In genomic region chr17:653724-654123, GRCh38 we compare ENCODE assay signal across 33 cellular contexts.
"Had no signal": no experiment of that assay in that cellular context is flagged by ENCODE, and none has a peak within 500 bp of the region (broad histone marks: within the 10 kb centered on the region; RNA-seq: fewer than 3 reads in every experiment).

No MANE protein-coding gene starts in this region.

- H3K27ac ChIP-seq: adrenal gland, ascending aorta, breast epithelium, cardiac muscle cell, esophagus squamous epithelium, WERI-Rb-1 had no signal

- H3K27me3 Mint-ChIP-seq: activated B cell treated with CpG ODN at 0.5 μM for 24 hours; activated CD8-positive, alpha-beta T cell treated with anti-CD3 and anti-CD28 coated beads for 36 hours; activated naive CD4-positive, alpha-beta T cell treated with anti-CD3 and anti-CD28 coated beads, Interleukin-2, amount 50 U/mL, for 24 hours; activated naive CD8-positive, alpha-beta T cell treated with anti-CD3 and anti-CD28 coated beads for 36 hours; activated naive CD8-positive, alpha-beta T cell treated with anti-CD3 and anti-CD28 coated beads, Interleukin-2, amount 50 U/mL, for 24 hours; activated T-helper 17 cell treated with anti-CD3 and anti-CD28 coated beads, Interleukin-2, amount 50 U/mL, for 72 hours; brain; central memory CD8-positive, alpha-beta T cell; effector memory CD8-positive, alpha-beta T cell had no signal

- H3K4me1 Mint-ChIP-seq: activated B cell treated with CpG ODN at 0.5 μM for 24 hours; activated naive CD4-positive, alpha-beta T cell treated with anti-CD3 and anti-CD28 coated beads, Interleukin-2, amount 50 U/mL, for 24 hours; activated naive CD8-positive, alpha-beta T cell treated with anti-CD3 and anti-CD28 coated beads for 36 hours; activated naive CD8-positive, alpha-beta T cell treated with anti-CD3 and anti-CD28 coated beads, Interleukin-2, amount 50 U/mL, for 24 hours; activated T-helper 17 cell treated with anti-CD3 and anti-CD28 coated beads, Interleukin-2, amount 50 U/mL, for 72 hours; brain; central memory CD8-positive, alpha-beta T cell had no signal

- H3K4me3 Mint-ChIP-seq: activated B cell treated with CpG ODN at 0.5 μM for 24 hours; activated CD8-positive, alpha-beta T cell treated with anti-CD3 and anti-CD28 coated beads for 36 hours; activated naive CD4-positive, alpha-beta T cell treated with anti-CD3 and anti-CD28 coated beads, Interleukin-2, amount 50 U/mL, for 24 hours; activated naive CD8-positive, alpha-beta T cell treated with anti-CD3 and anti-CD28 coated beads for 36 hours; activated naive CD8-positive, alpha-beta T cell treated with anti-CD3 and anti-CD28 coated beads, Interleukin-2, amount 50 U/mL, for 24 hours; activated T-cell treated with anti-CD3 and anti-CD28 coated beads, Interleukin-2, amount 50 U/mL, for 4 hours; activated T-helper 17 cell treated with anti-CD3 and anti-CD28 coated beads, Interleukin-2, amount 50 U/mL, for 72 hours; brain; central memory CD8-positive, alpha-beta T cell; effector memory CD8-positive, alpha-beta T cell had no signal

- ATAC-seq: activated CD4-positive, CD25-positive, alpha-beta regulatory T cell treated with anti-CD3 and anti-CD28 coated beads, Interleukin-2, amount 50 U/mL, for 24 hours; activated CD8-positive, alpha-beta T cell treated with anti-CD3 and anti-CD28 coated beads for 36 hours; activated naive CD8-positive, alpha-beta T cell treated with anti-CD3 and anti-CD28 coated beads, Interleukin-2, amount 50 U/mL, for 24 hours; activated T-cell treated with anti-CD3 and anti-CD28 coated beads, Interleukin-2, amount 50 U/mL, for 4 hours; activated T-helper 17 cell treated with anti-CD3 and anti-CD28 coated beads, Interleukin-2, amount 50 U/mL, for 72 hours; effector memory CD8-positive, alpha-beta T cell; gastroesophageal sphincter had no signal

- H3K9me3 Mint-ChIP-seq: activated B cell treated with CpG ODN at 0.5 μM for 24 hours; activated CD8-positive, alpha-beta T cell treated with anti-CD3 and anti-CD28 coated beads for 36 hours; activated naive CD4-positive, alpha-beta T cell treated with anti-CD3 and anti-CD28 coated beads, Interleukin-2, amount 50 U/mL, for 24 hours; activated naive CD8-positive, alpha-beta T cell treated with anti-CD3 and anti-CD28 coated beads for 36 hours; activated naive CD8-positive, alpha-beta T cell treated with anti-CD3 and anti-CD28 coated beads, Interleukin-2, amount 50 U/mL, for 24 hours; activated T-cell treated with anti-CD3 and anti-CD28 coated beads, Interleukin-2, amount 50 U/mL, for 4 hours; activated T-helper 17 cell treated with anti-CD3 and anti-CD28 coated beads, Interleukin-2, amount 50 U/mL, for 72 hours; brain; central memory CD8-positive, alpha-beta T cell; effector memory CD8-positive, alpha-beta T cell had no signal

- H3K9me3 ChIP-seq: adrenal gland, ascending aorta, breast epithelium, esophagus squamous epithelium, gastroesophageal sphincter had no signal

- H3K36me3 ChIP-seq: breast epithelium had no signal

- H3K4me3 ChIP-seq: adrenal gland, ascending aorta, breast epithelium, cardiac muscle cell, esophagus squamous epithelium, gastroesophageal sphincter had no signal

- H3K4me1 ChIP-seq: adrenal gland, ascending aorta, breast epithelium had no signal

- DNase-seq: activated B cell treated with CpG ODN at 0.5 μM for 24 hours; activated CD4-positive, alpha-beta T cell treated with anti-CD3 and anti-CD28 coated beads for 48 hours; activated CD4-positive, alpha-beta T cell treated with anti-CD3 and anti-CD28 coated beads, Interleukin-2, amount 50 U/mL, for 1 hour; activated CD4-positive, alpha-beta T cell treated with anti-CD3 and anti-CD28 coated beads, Interleukin-2, amount 50 U/mL, for 48 hours; activated CD8-positive, alpha-beta memory T cell treated with anti-CD3 and anti-CD28 coated beads for 24 hours; activated CD8-positive, alpha-beta T cell treated with anti-CD3 and anti-CD28 coated beads for 36 hours; activated effector memory CD4-positive, alpha-beta T cell treated with Interleukin-2 at 50 U/mL for 16 hours; activated gamma-delta T cell treated with Interleukin-2 at 50 U/mL for 16 hours; activated naive CD4-positive, alpha-beta T cell treated with Interleukin-2 at 50 U/mL for 16 hours; activated naive CD8-positive, alpha-beta T cell treated with anti-CD3 and anti-CD28 coated beads for 36 hours; activated naive CD8-positive, alpha-beta T cell treated with anti-CD3 and anti-CD28 coated beads, Interleukin-2, amount 50 U/mL, for 24 hours; activated T-cell treated with anti-CD3 and anti-CD28 coated beads, Interleukin-2, amount 50 U/mL, for 4 hours; adrenal gland; amygdala; cortex of kidney; dermis blood vessel endothelial cell; effector CD4-positive, alpha-beta T cell; effector memory CD8-positive, alpha-beta T cell; erythroblast; esophagus squamous epithelium; foreskin melanocyte; T-helper 1 cell; T1000; WERI-Rb-1 had no signal

- H3K27ac Mint-ChIP-seq: activated B cell treated with CpG ODN at 0.5 μM for 24 hours; activated CD8-positive, alpha-beta T cell treated with anti-CD3 and anti-CD28 coated beads for 36 hours; activated naive CD4-positive, alpha-beta T cell treated with anti-CD3 and anti-CD28 coated beads, Interleukin-2, amount 50 U/mL, for 24 hours; activated naive CD8-positive, alpha-beta T cell treated with anti-CD3 and anti-CD28 coated beads for 36 hours; activated naive CD8-positive, alpha-beta T cell treated with anti-CD3 and anti-CD28 coated beads, Interleukin-2, amount 50 U/mL, for 24 hours; activated T-helper 17 cell treated with anti-CD3 and anti-CD28 coated beads, Interleukin-2, amount 50 U/mL, for 72 hours; effector memory CD8-positive, alpha-beta T cell had no signal

- H3K27me3 ChIP-seq: adrenal gland, ascending aorta, breast epithelium, cardiac muscle cell, esophagus squamous epithelium, gastroesophageal sphincter had no signal
